In the genomic region with DNA sequence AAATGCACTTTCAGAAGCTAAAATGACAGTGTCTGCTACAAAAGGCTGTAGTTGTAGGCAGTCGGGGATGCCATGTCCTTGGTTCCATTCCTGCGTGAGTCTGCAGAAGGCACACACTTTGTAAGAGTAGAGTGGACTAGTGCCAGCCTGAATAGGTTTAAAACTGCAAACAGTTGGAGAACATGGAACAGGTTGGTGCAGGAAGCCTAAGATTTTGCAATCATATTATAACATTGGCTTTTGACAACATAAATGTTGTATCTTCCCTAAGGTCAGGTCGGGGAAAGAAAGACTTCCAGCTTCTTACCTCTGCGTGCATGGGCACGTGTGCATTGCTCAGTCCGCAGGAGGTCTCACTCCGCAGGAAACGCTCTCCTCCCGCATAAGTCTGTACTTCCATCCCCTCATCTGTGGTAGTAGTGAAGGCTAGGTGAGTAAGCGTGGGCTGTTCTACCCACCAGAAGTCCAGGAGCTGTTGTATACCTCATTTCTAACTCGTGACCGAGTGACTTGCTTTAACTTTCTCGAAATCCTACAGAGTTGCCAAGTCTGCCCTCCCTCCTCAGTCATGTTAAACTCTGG, we compare ENCODE assay signal across 19 cellular contexts.
"Had no signal": no experiment of that assay in that cellular context is flagged by ENCODE, and none has a peak within 500 bp of the region (broad histone marks: within the 10 kb centered on the region; RNA-seq: fewer than 3 reads in every experiment).

No MANE protein-coding gene starts in this region.

- H3K36me3 ChIP-seq: breast epithelium had no signal

- H3K4me1 ChIP-seq: breast epithelium had no signal

- H3K4me3 ChIP-seq: breast epithelium, dorsolateral prefrontal cortex, lung had no signal

- H3K27ac ChIP-seq: breast epithelium, dorsolateral prefrontal cortex had no signal

- ATAC-seq: left colon; right cardiac atrium; stimulated activated naive CD8-positive, alpha-beta T cell treated with anti-CD3 and anti-CD28 coated beads, Interleukin-15, Interleukin-2, amounts not matched to agents 100 U/mL and 50 U/mL, for 24 hours had no signal

- H3K27ac Mint-ChIP-seq: activated T-helper 1 cell treated with anti-CD3 and anti-CD28 coated beads, Interleukin-12 subunit alpha, Interleukin-12 subunit beta, Interleukin-2, Interleukin-4 antibody, amounts not matched to agents 30 ng/mL and 10 ng/mL and 1 ng/mL, durations not matched to agents 14 hours and 24 hours and 36 hours; progenitor cell of endocrine pancreas; type B pancreatic cell had no signal

- H3K9me3 ChIP-seq: breast epithelium had no signal

- H3K4me3 Mint-ChIP-seq: activated T-helper 1 cell treated with anti-CD3 and anti-CD28 coated beads, Interleukin-12 subunit alpha, Interleukin-12 subunit beta, Interleukin-2, Interleukin-4 antibody, amounts not matched to agents 30 ng/mL and 10 ng/mL and 1 ng/mL, durations not matched to agents 14 hours and 24 hours and 36 hours; type B pancreatic cell had no signal

- DNase-seq: activated CD4-positive, alpha-beta T cell treated with anti-CD3 and anti-CD28 coated beads, Interleukin-2, amount 50 U/mL, for 1 hour; activated CD4-positive, CD25-positive, alpha-beta regulatory T cell; activated CD8-positive, alpha-beta memory T cell treated with anti-CD3 and anti-CD28 coated beads for 24 hours; activated naive CD4-positive, alpha-beta T cell; aorta; dorsolateral prefrontal cortex; foreskin melanocyte; left colon; midbrain; nucleus accumbens; right cardiac atrium; small intestine; stimulated activated CD4-positive, alpha-beta T cell treated with anti-CD3 and anti-CD28 coated beads, Interleukin-4, amount 100 ng/mL, for 24 hours; stimulated activated naive CD8-positive, alpha-beta T cell treated with anti-CD3 and anti-CD28 coated beads, Interleukin-15, Interleukin-2, amounts not matched to agents 100 U/mL and 50 U/mL, for 24 hours had no signal

- H3K27me3 Mint-ChIP-seq: progenitor cell of endocrine pancreas, type B pancreatic cell had no signal

- H3K9me3 Mint-ChIP-seq: activated T-helper 1 cell treated with anti-CD3 and anti-CD28 coated beads, Interleukin-12 subunit alpha, Interleukin-12 subunit beta, Interleukin-2, Interleukin-4 antibody, amounts not matched to agents 30 ng/mL and 10 ng/mL and 1 ng/mL, durations not matched to agents 14 hours and 24 hours and 36 hours; type B pancreatic cell had no signal

- H3K27me3 ChIP-seq: breast epithelium, dorsolateral prefrontal cortex had no signal
